ENCODE assay signal across 8 cellular contexts in genomic region chr3:58490860-58491501, GRCh38. TPM values are rescaled to one million over a fixed set of nuclear protein-coding genes. Genes with fewer than 3 reads are reported as not detected.
DNase-seq lines count a peak whose midpoint lies in the region; ATAC-seq lines count a peak whose summit lies in the region.

No MANE protein-coding gene starts in this region.

- no peak for ATAC-seq in stimulated activated naive CD8-positive, alpha-beta T cell treated with anti-CD3 and anti-CD28 coated beads, Interleukin-15, Interleukin-2, amounts not matched to agents 100 U/mL and 50 U/mL, for 24 hours
- ATAC-seq in HG03460 (IDR thresholded peaks at IDR 0.05; ENCODE audit: unreplicated experiment), result no peak
- no peak for ATAC-seq in GM21367 (IDR thresholded peaks at IDR 0.05; ENCODE audit: unreplicated experiment)

- H3K9me3 Mint-ChIP-seq in activated T-helper 1 cell treated with anti-CD3 and anti-CD28 coated beads, Interleukin-12 subunit alpha, Interleukin-12 subunit beta, Interleukin-2, Interleukin-4 antibody, amounts not matched to agents 30 ng/mL and 10 ng/mL and 1 ng/mL, durations not matched to agents 14 hours and 24 hours and 36 hours, result no peaks in the 10 kb centered on the region

- H3K36me3 ChIP-seq in HUES48 (ENCODE audit: control insufficient read depth, insufficient read depth, low read length) (no peaks in the 10 kb centered on the region), iPS-15b (ENCODE audit: control insufficient read depth, insufficient read depth, low read length) (no peaks in the 10 kb centered on the region)

- H3K9me3 ChIP-seq in HUES48 (ENCODE audit: control insufficient read depth, insufficient read depth, low read length), result no peaks in the 10 kb centered on the region
- H3K9me3 ChIP-seq in iPS-15b (ENCODE audit: control insufficient read depth, insufficient read depth, low read length), result no peaks in the 10 kb centered on the region

- H3K4me3 ChIP-seq in HUES48 (ENCODE audit: low read depth, low read length), result peak overlapping the region; percentile 60
- H3K4me3 ChIP-seq in iPS-15b (ENCODE audit: low read depth, low read length), result peak overlapping the region; percentile 67

- no peaks in the 10 kb centered on the region for H3K36me3 Mint-ChIP-seq in activated T-helper 1 cell treated with anti-CD3 and anti-CD28 coated beads, Interleukin-12 subunit alpha, Interleukin-12 subunit beta, Interleukin-2, Interleukin-4 antibody, amounts not matched to agents 30 ng/mL and 10 ng/mL and 1 ng/mL, durations not matched to agents 14 hours and 24 hours and 36 hours (ENCODE audit: low read depth)

- H3K4me1 ChIP-seq in HUES48 (ENCODE audit: control insufficient read depth, insufficient read depth, low read length), result peaks cover 36% of the 10 kb centered on the region
- peaks cover 29% of the 10 kb centered on the region for H3K4me1 ChIP-seq in iPS-15b (ENCODE audit: control insufficient read depth, insufficient read depth, low read length)

- H3K27me3 ChIP-seq in HUES48 (ENCODE audit: control insufficient read depth, insufficient read depth, low read length), result no peaks in the 10 kb centered on the region
- H3K27me3 ChIP-seq in iPS-15b (ENCODE audit: control insufficient read depth, insufficient read depth, low read length), result peaks cover 13% of the 10 kb centered on the region

- H3K9ac ChIP-seq in HUES48 (ENCODE audit: low read depth, low read length), result no peak overlapping the region; the same call in 1 of the 2 replicates
- no peak overlapping the region for H3K9ac ChIP-seq in iPS-15b (ENCODE audit: low read depth, low read length)

- H3K27me3 Mint-ChIP-seq in activated T-helper 1 cell treated with anti-CD3 and anti-CD28 coated beads, Interleukin-12 subunit alpha, Interleukin-12 subunit beta, Interleukin-2, Interleukin-4 antibody, amounts not matched to agents 30 ng/mL and 10 ng/mL and 1 ng/mL, durations not matched to agents 14 hours and 24 hours and 36 hours (ENCODE audit: insufficient read depth), result peaks cover 47% of the 10 kb centered on the region

- H3K27ac ChIP-seq in HUES48 (ENCODE audit: low read depth, low read length), result no peak overlapping the region

- no peak for DNase-seq in activated T-helper 1 cell treated with anti-CD3 and anti-CD28 coated beads, Interleukin-12 subunit alpha, Interleukin-12 subunit beta, Interleukin-2, Interleukin-4 antibody, amounts not matched to agents 30 ng/mL and 10 ng/mL and 1 ng/mL, durations not matched to agents 14 hours and 24 hours and 36 hours (ENCODE audit: low spot score)
- DNase-seq in stimulated activated naive CD8-positive, alpha-beta T cell treated with anti-CD3 and anti-CD28 coated beads, Interleukin-15, Interleukin-2, amounts not matched to agents 100 U/mL and 50 U/mL, for 24 hours, result peak; percentile 11
- no peak for DNase-seq in NCI-H1105 (lab: John Stamatoyannopoulos, UW)
- DNase-seq in NCI-H2196 treated with DMSO at 0.1 percent for 48 hours (lab: John Stamatoyannopoulos, UW; ENCODE audit: unreplicated experiment), result no peak

- H3K4me3 Mint-ChIP-seq in activated T-helper 1 cell treated with anti-CD3 and anti-CD28 coated beads, Interleukin-12 subunit alpha, Interleukin-12 subunit beta, Interleukin-2, Interleukin-4 antibody, amounts not matched to agents 30 ng/mL and 10 ng/mL and 1 ng/mL, durations not matched to agents 14 hours and 24 hours and 36 hours, result peak overlapping the region; percentile 73

- peak overlapping the region; percentile 16 for H3K27ac Mint-ChIP-seq in activated T-helper 1 cell treated with anti-CD3 and anti-CD28 coated beads, Interleukin-12 subunit alpha, Interleukin-12 subunit beta, Interleukin-2, Interleukin-4 antibody, amounts not matched to agents 30 ng/mL and 10 ng/mL and 1 ng/mL, durations not matched to agents 14 hours and 24 hours and 36 hours

- intact Hi-C loops in activated T-helper 1 cell treated with anti-CD3 and anti-CD28 coated beads, Interleukin-12 subunit alpha, Interleukin-12 subunit beta, Interleukin-2, Interleukin-4 antibody, amounts not matched to agents 30 ng/mL and 10 ng/mL and 1 ng/mL, durations not matched to agents 14 hours and 24 hours and 36 hours (cut with micrococcal nuclease), result loop anchor here (1.0 to 10.0 kb wide), 7 partner anchors 20 to 456 kb away; partner anchors contain the start of genes HTD2, PDHB, PXK and RPP14

- H3K4me1 Mint-ChIP-seq in activated T-helper 1 cell treated with anti-CD3 and anti-CD28 coated beads, Interleukin-12 subunit alpha, Interleukin-12 subunit beta, Interleukin-2, Interleukin-4 antibody, amounts not matched to agents 30 ng/mL and 10 ng/mL and 1 ng/mL, durations not matched to agents 14 hours and 24 hours and 36 hours (ENCODE audit: low read depth), result peaks cover 52% of the 10 kb centered on the region

RNA-seq across cellular contexts. Expression of gene KCTD6, which starts 0.9 kb away (rescaled TPM):
- total RNA-seq in activated T-helper 1 cell treated with anti-CD3 and anti-CD28 coated beads, Interleukin-12 subunit alpha, Interleukin-12 subunit beta, Interleukin-2, Interleukin-4 antibody, amounts not matched to agents 30 ng/mL and 10 ng/mL and 1 ng/mL, durations not matched to agents 14 hours and 24 hours and 36 hours, result 7.0 and 8.9 TPM in 2 replicates

RNA-seq across cellular contexts. Expression of gene ACOX2, which starts 46.0 kb away (rescaled TPM):
- total RNA-seq in activated T-helper 1 cell treated with anti-CD3 and anti-CD28 coated beads, Interleukin-12 subunit alpha, Interleukin-12 subunit beta, Interleukin-2, Interleukin-4 antibody, amounts not matched to agents 30 ng/mL and 10 ng/mL and 1 ng/mL, durations not matched to agents 14 hours and 24 hours and 36 hours, result not detected in 2 replicates

RNA-seq across cellular contexts. Expression of gene PDHB, which starts 57.3 kb away (rescaled TPM):
- 62.0 and 68.1 TPM in 2 replicates for total RNA-seq in activated T-helper 1 cell treated with anti-CD3 and anti-CD28 coated beads, Interleukin-12 subunit alpha, Interleukin-12 subunit beta, Interleukin-2, Interleukin-4 antibody, amounts not matched to agents 30 ng/mL and 10 ng/mL and 1 ng/mL, durations not matched to agents 14 hours and 24 hours and 36 hours
